13 cellular contexts compared by ENCODE assay signal in genomic region chr5:172602712-172603289, GRCh38. TPM values are rescaled to one million over a fixed set of nuclear protein-coding genes. Genes with fewer than 3 reads are reported as not detected.
DNase-seq lines count a peak whose midpoint lies in the region; TF ChIP-seq lines count a peak whose summit lies in the region.
"Had no signal": no experiment of that assay in that cellular context is flagged by ENCODE, and none has a peak within 500 bp of the region (broad histone marks: within the 10 kb centered on the region; RNA-seq: fewer than 3 reads in every experiment).

No MANE protein-coding gene starts in this region.

- TF ChIP-seq POLR2A in transverse colon (IDR thresholded peaks at IDR 0.05), result no peak

- DNase-seq in right atrium auricular region (ENCODE audit: low spot score) (no peak), osteoblast (ENCODE audit: insufficient read length, low spot score, missing footprints) (no peak), transverse colon (no peak), OCI-LY7 (ENCODE audit: low spot score) (no peak), SIG-M5 treated with dmso at 0.1 percent for 504 hours (lab: John Stamatoyannopoulos, UW; ENCODE audit: unreplicated experiment) (no peak), NCI-H1930 (lab: John Stamatoyannopoulos, UW) (no peak), NCI-H446 treated with DMSO at 0.1 percent for 48 hours (lab: John Stamatoyannopoulos, UW) (no peak)
- DNase-seq: CD8-positive, alpha-beta T cell; cerebellar nuclear complex; midbrain; NCI-H1436 treated with DMSO at 0.1 percent for 48 hours had no signal

- H3K27me3 ChIP-seq in right atrium auricular region (no peaks in the 10 kb centered on the region), osteoblast (ENCODE audit: insufficient read depth, low read length) (peaks cover 14% of the 10 kb centered on the region), transverse colon (no peaks in the 10 kb centered on the region)

- no peaks in the 10 kb centered on the region for H3K9me2 ChIP-seq in OCI-LY7 (ENCODE audit: insufficient read depth, low read length)

- BruUV-seq in OCI-LY7 (replicated peaks; lab: Mats Ljungman, UMichigan), result no TSS peak

- H4K20me1 ChIP-seq in osteoblast (ENCODE audit: insufficient read depth, low read length) (no peaks in the 10 kb centered on the region), OCI-LY7 (ENCODE audit: insufficient read depth, low read length) (no peaks in the 10 kb centered on the region)

- H3K9me3 ChIP-seq in right atrium auricular region (peaks cover 0 to 8% of the 10 kb centered on the region in 2 donors), osteoblast (ENCODE audit: low read depth, low read length) (peaks cover 5% of the 10 kb centered on the region), transverse colon (no peaks in the 10 kb centered on the region), OCI-LY7 (ENCODE audit: low read length) (no peaks in the 10 kb centered on the region)

- WGBS in transverse colon (ENCODE audit: low coverage in 1 of 2), 2 donors, result 62 to 70% methylated on average over 3 to 19 of the region's 19 CpGs

- CTCF ChIA-PET in OCI-LY7 (lab: Charles Lee; ENCODE audit: unreplicated experiment), result no interaction called here

- in situ Hi-C loops in transverse colon (cut with MboI; ENCODE audit: low pct_ligation_motif_present in 1 of 4, low pct_unique_long_range_greater_than_20kb in 1 of 4, low sequenced_read_pairs in 3 of 4), result no loop called here

- TF ChIP-seq EP300 in transverse colon (IDR thresholded peaks at IDR 0.05; ENCODE audit: low read depth), result no peak

- H3K79me2 ChIP-seq in osteoblast (ENCODE audit: insufficient read depth, low read length), result no peaks in the 10 kb centered on the region
- H3K79me2 ChIP-seq in OCI-LY7 (ENCODE audit: insufficient read depth, low read depth, low read length), result no peaks in the 10 kb centered on the region

- peak overlapping the region; percentile 11 for H3K4me2 ChIP-seq in osteoblast (ENCODE audit: insufficient read depth, low read length)
- H3K4me2 ChIP-seq in OCI-LY7 (ENCODE audit: low read length), result no peak overlapping the region

- H3K4me3 ChIP-seq in right atrium auricular region (peak overlapping the region in 1 of 2 donors; percentile 11), osteoblast (ENCODE audit: insufficient read depth, low read length) (no peak overlapping the region), transverse colon (no peak overlapping the region), OCI-LY7 (ENCODE audit: low read depth, low read length, poor library complexity, severe bottlenecking) (no peak overlapping the region)
- H3K4me3 ChIP-seq: SK-N-MC had no signal

- POLR2A ChIA-PET in OCI-LY7 (lab: Charles Lee), result no interaction called here

- no peak for TF ChIP-seq CTCF in right atrium auricular region (IDR thresholded peaks at IDR 0.05)
- no peak for TF ChIP-seq CTCF in osteoblast (IDR thresholded peaks at IDR 0.05; ENCODE audit: extremely low read depth, low read depth, low read length)
- no peak for TF ChIP-seq CTCF in transverse colon (IDR thresholded peaks at IDR 0.05)
- TF ChIP-seq CTCF in OCI-LY7 (conservative IDR thresholded peaks at IDR 0.05; ENCODE audit: low read length), result no peak

- H2AFZ ChIP-seq in osteoblast (ENCODE audit: low read length) (no peak overlapping the region), OCI-LY7 (ENCODE audit: low read length) (no peak overlapping the region)

- H3K27ac ChIP-seq in cingulate gyrus (ENCODE audit: low read depth, low read length) (peak overlapping the region; percentile 67), right atrium auricular region (peak overlapping the region; percentile 79 to 80), osteoblast (ENCODE audit: low read depth, low read length) (no peak overlapping the region), transverse colon (peak overlapping the region; percentile 73 to 87 (median 83)), OCI-LY7 (ENCODE audit: low read depth, low read length, poor library complexity, severe bottlenecking) (no peak overlapping the region)
- H3K27ac ChIP-seq: SK-N-MC had no signal

- intact Hi-C loops in transverse colon (cut with DNase I; ENCODE audit: low total_unique reads), result no loop called here
- intact Hi-C loops in OCI-LY7 (cut with micrococcal nuclease; ENCODE audit: unreplicated experiment), result no loop called here

- no peaks in the 10 kb centered on the region for H3K36me3 ChIP-seq in right atrium auricular region
- no peaks in the 10 kb centered on the region for H3K36me3 ChIP-seq in osteoblast (ENCODE audit: insufficient read depth, low read length)
- no peaks in the 10 kb centered on the region for H3K36me3 ChIP-seq in transverse colon
- H3K36me3 ChIP-seq in OCI-LY7 (ENCODE audit: insufficient read depth, low read length), result no peaks in the 10 kb centered on the region

- peaks cover 0 to 30% of the 10 kb centered on the region in 2 donors for H3K4me1 ChIP-seq in right atrium auricular region
- H3K4me1 ChIP-seq in osteoblast (ENCODE audit: insufficient read depth, low read length), result no peaks in the 10 kb centered on the region
- peaks cover 4 to 12% (median 8%) of the 10 kb centered on the region in 4 donors for H3K4me1 ChIP-seq in transverse colon
- no peaks in the 10 kb centered on the region for H3K4me1 ChIP-seq in OCI-LY7 (ENCODE audit: insufficient read depth, low read length, poor library complexity, severe bottlenecking)

RNA-seq across cellular contexts. Expression of gene NEURL1B, which starts 38.3 kb away (rescaled TPM):
- total RNA-seq in right atrium auricular region (10 to 100 TPM; 17.9 to 22.4 TPM), osteoblast (0.29 and 0.36 TPM in 2 replicates), transverse colon (100 to 1,000 TPM in 2 of 4 donors, 10 to 100 TPM in 2; 74.6 to 168 (median 94.5) TPM), OCI-LY7 (2022) (0.30 and 0.32 TPM in 2 replicates)
- 0.23 and 0.57 TPM in 2 replicates for total RNA-seq in OCI-LY7 (2014; rRNA removed; shearing (Covaris generic))

Comparison
In these comparisons a context has a peak if more than half of its experiments do, and no peak if none do; other contexts are left out.
1. H3K27ac ChIP-seq: peak in cingulate gyrus (single experiment), right atrium auricular region (2 of 2) and transverse colon (4 of 4); none in osteoblast (single experiment) and OCI-LY7 (single experiment).
2. RNA of gene NEURL1B, which starts 38.3 kb away (total RNA-seq): 74.6 to 168 TPM in transverse colon and 17.9 to 22.4 TPM in right atrium auricular region; 0.23 to 0.57 TPM in OCI-LY7 and 0.29 to 0.36 TPM in osteoblast; every median in the first group is over 10 times any median in the second.